In genomic region chrX:148380107-148380506, GRCh38 we compare ENCODE assay signal across 11 cellular contexts.
DNase-seq lines count a peak whose midpoint lies in the region; ATAC-seq and TF ChIP-seq lines count a peak whose summit lies in the region.
"Had no signal": no experiment of that assay in that cellular context is flagged by ENCODE, and none has a peak within 500 bp of the region (broad histone marks: within the 10 kb centered on the region; RNA-seq: fewer than 3 reads in every experiment).

No MANE protein-coding gene starts in this region.

- no peaks in the 10 kb centered on the region for H3K27me3 Mint-ChIP-seq in activated T-helper 17 cell treated with anti-CD3 and anti-CD28 coated beads, Interleukin-2, amount 50 U/mL, for 72 hours

- DNase-seq in stimulated activated CD4-positive, alpha-beta T cell treated with anti-CD3 and anti-CD28 coated beads, Interleukin-1b, Interleukin-23, amount 100 ng/mL, for 48 hours = peak; percentile 1
- DNase-seq in stimulated activated CD4-positive, alpha-beta T cell treated with anti-CD3 and anti-CD28 coated beads, Interleukin-2, amount 100 ng/mL, for 24 hours = no peak
- DNase-seq in 8988T = no peak
- no peak for DNase-seq in mesendoderm
- DNase-seq in NCI-H1092 treated with DMSO at 0.1 percent for 48 hours (lab: John Stamatoyannopoulos, UW) = no peak
- DNase-seq in omental fat pad (ENCODE audit: low spot score) = no peak
- DNase-seq: NCI-H2081 treated with DMSO at 0.1 percent for 48 hours, sigmoid colon had no signal

- no peak overlapping the region for H3K56ac ChIP-seq in mesendoderm (ENCODE audit: low read length)

- H3K18ac ChIP-seq in mesendoderm (ENCODE audit: low read length) = no peak overlapping the region

- H3K4me1 ChIP-seq in mesendoderm (ENCODE audit: control insufficient read depth, low read depth, low read length) = no peaks in the 10 kb centered on the region
- H3K4me1 ChIP-seq: ascending aorta, sigmoid colon had no signal

- no peak overlapping the region for H3K23ac ChIP-seq in mesendoderm (ENCODE audit: low read length)

- H4K5ac ChIP-seq in mesendoderm (ENCODE audit: low read length) = no peak overlapping the region

- no peaks in the 10 kb centered on the region for H3K79me1 ChIP-seq in mesendoderm (ENCODE audit: low read length)

- H3K27ac ChIP-seq in mesendoderm (ENCODE audit: low read depth, low read length) = no peak overlapping the region
- H3K27ac ChIP-seq: ascending aorta, sigmoid colon had no signal

- peaks cover 8% of the 10 kb centered on the region for H3K4me1 Mint-ChIP-seq in activated T-helper 17 cell treated with anti-CD3 and anti-CD28 coated beads, Interleukin-2, amount 50 U/mL, for 72 hours

- H2BK5ac ChIP-seq in mesendoderm (ENCODE audit: low read length) = no peak overlapping the region

- no peaks in the 10 kb centered on the region for H3K79me2 ChIP-seq in mesendoderm (ENCODE audit: control insufficient read depth, insufficient read depth, low read length)

- no peak overlapping the region for H3K4me2 ChIP-seq in mesendoderm (ENCODE audit: low read length)

- no peaks in the 10 kb centered on the region for H3K27me3 ChIP-seq in mesendoderm (ENCODE audit: insufficient read depth, low read length, poor library complexity)
- H3K27me3 ChIP-seq: ascending aorta, sigmoid colon had no signal

- H3K4me3 ChIP-seq in mesendoderm (ENCODE audit: low read length) = no peak overlapping the region
- H3K4me3 ChIP-seq: ascending aorta, sigmoid colon had no signal

- H2AK5ac ChIP-seq in mesendoderm (ENCODE audit: low read length) = no peak overlapping the region

- no peak overlapping the region for H4K8ac ChIP-seq in mesendoderm (ENCODE audit: low read depth, low read length)

- H3K4me3 Mint-ChIP-seq in activated T-helper 17 cell treated with anti-CD3 and anti-CD28 coated beads, Interleukin-2, amount 50 U/mL, for 72 hours = peak overlapping the region; percentile 80

- H3K36me3 Mint-ChIP-seq in activated T-helper 17 cell treated with anti-CD3 and anti-CD28 coated beads, Interleukin-2, amount 50 U/mL, for 72 hours (ENCODE audit: low read depth) = no peaks in the 10 kb centered on the region

- peak; percentile 14 for ATAC-seq in HG03354 (IDR thresholded peaks at IDR 0.05; ENCODE audit: poor library complexity, severe bottlenecking, unreplicated experiment)
- ATAC-seq in activated T-helper 17 cell treated with anti-CD3 and anti-CD28 coated beads, Interleukin-2, amount 50 U/mL, for 72 hours (replicated peaks) = no peak
- ATAC-seq in omental fat pad (ENCODE audit: low FRiP score) = no peak

- no peak overlapping the region for H2BK15ac ChIP-seq in mesendoderm (replicated peaks; ENCODE audit: low read depth)

- no peak overlapping the region for H2BK120ac ChIP-seq in mesendoderm (ENCODE audit: low read depth, low read length)

- no peak overlapping the region for H3K9ac ChIP-seq in mesendoderm (ENCODE audit: low read length)

- no peak for TF ChIP-seq CTCF in omental fat pad (IDR thresholded peaks at IDR 0.05)

- H3K4ac ChIP-seq in mesendoderm (ENCODE audit: low read depth, low read length) = no peak overlapping the region

- H3K27ac Mint-ChIP-seq in activated T-helper 17 cell treated with anti-CD3 and anti-CD28 coated beads, Interleukin-2, amount 50 U/mL, for 72 hours = peak overlapping the region; percentile 92

- H3K36me3 ChIP-seq in mesendoderm (ENCODE audit: control insufficient read depth, insufficient read depth, low read length) = no peaks in the 10 kb centered on the region
- H3K36me3 ChIP-seq: ascending aorta, sigmoid colon had no signal

- no peaks in the 10 kb centered on the region for H3K9me3 Mint-ChIP-seq in activated T-helper 17 cell treated with anti-CD3 and anti-CD28 coated beads, Interleukin-2, amount 50 U/mL, for 72 hours

- no CpG with 5 or more reads among the region's 3 CpGs for WGBS in mesendoderm (ENCODE audit: extremely low coverage, insufficient coverage, low lambda C conversion rate)
